ENCODE assay signal across 24 cellular contexts in genomic region chr11:114311946-114312345, GRCh38. TPM values are rescaled to one million over a fixed set of nuclear protein-coding genes. Genes with fewer than 3 reads are reported as not detected.
DNase-seq lines count a peak whose midpoint lies in the region; ATAC-seq and TF ChIP-seq lines count a peak whose summit lies in the region.
"Had no signal": no experiment of that assay in that cellular context is flagged by ENCODE, and none has a peak within 500 bp of the region (broad histone marks: within the 10 kb centered on the region; RNA-seq: fewer than 3 reads in every experiment).

No MANE protein-coding gene starts in this region.

- H3K9me3 Mint-ChIP-seq in neural progenitor cell, result peaks cover 2% of the 10 kb centered on the region
- no peaks in the 10 kb centered on the region for H3K9me3 Mint-ChIP-seq in activated CD4-positive, alpha-beta memory T cell treated with anti-CD3 and anti-CD28 coated beads for 36 hours

- no peak overlapping the region for H3K27ac ChIP-seq in OCI-LY3 (ENCODE audit: low read length)
- H3K27ac ChIP-seq in thoracic aorta, result peak overlapping the region; percentile 88 to 89
- H3K27ac ChIP-seq in neural progenitor cell, result no peak overlapping the region
- H3K27ac ChIP-seq: SJSA1 had no signal

- DNase-seq in astrocyte of the spinal cord (ENCODE audit: low read depth, low spot score) (peak; percentile 16), fibroblast of the aortic adventitia (ENCODE audit: low read depth) (peak; percentile 19), thoracic aorta (ENCODE audit: low spot score) (no peak), SIG-M5 treated with dmso at 0.1 percent for 504 hours (lab: John Stamatoyannopoulos, UW; ENCODE audit: unreplicated experiment) (no peak), neural progenitor cell (ENCODE audit: low spot score) (no peak), GM19240 (ENCODE audit: insufficient read length, low spot score) (no peak)
- no peak for DNase-seq in activated CD4-positive, alpha-beta memory T cell treated with anti-CD3 and anti-CD28 coated beads for 36 hours
- DNase-seq: ACHN, BE2C, DMS153, DND-41, H7, Karpas-422, NCI-H1105, NCI-H1436 treated with DMSO at 0.1 percent for 48 hours, NCI-H187 treated with DMSO at 0.1 percent for 48 hours, NCI-H2171 treated with DMSO at 0.1 percent for 48 hours, NCI-H345, NCI-H524, NCI-H748 treated with DMSO at 0.1 percent for 48 hours, PC-3 had no signal

- H3K36me3 Mint-ChIP-seq in neural progenitor cell, result no peaks in the 10 kb centered on the region
- no peaks in the 10 kb centered on the region for H3K36me3 Mint-ChIP-seq in activated CD4-positive, alpha-beta memory T cell treated with anti-CD3 and anti-CD28 coated beads for 36 hours

- H3K79me2 ChIP-seq in OCI-LY3 (ENCODE audit: low read length) (no peaks in the 10 kb centered on the region), neural progenitor cell (ENCODE audit: low read depth) (no peaks in the 10 kb centered on the region)

- H3K4me2 ChIP-seq in OCI-LY3 (ENCODE audit: low read length), result peak overlapping the region; percentile 43
- no peak overlapping the region for H3K4me2 ChIP-seq in neural progenitor cell

- H3K27me3 ChIP-seq in OCI-LY3 (ENCODE audit: low read depth, low read length) (peaks cover 41% of the 10 kb centered on the region), thoracic aorta (replicated peaks; ENCODE audit: insufficient read depth) (no peaks in the 10 kb centered on the region), neural progenitor cell (no peaks in the 10 kb centered on the region)
- H3K27me3 ChIP-seq: SJSA1 had no signal

- H3K4me3 ChIP-seq in OCI-LY3 (ENCODE audit: low read length) (peak overlapping the region; percentile 4; the same call in 1 of the 2 replicates), astrocyte of the spinal cord (ENCODE audit: low read depth, low read length) (no peak overlapping the region), fibroblast of the aortic adventitia (ENCODE audit: low read depth, low read length) (no peak overlapping the region), thoracic aorta (no peak overlapping the region), neural progenitor cell (no peak overlapping the region)
- H3K4me3 ChIP-seq: SJSA1 had no signal

- ATAC-seq in thoracic aorta (ENCODE audit: insufficient number of reproducible peaks, low FRiP score, low read depth), result no peak
- ATAC-seq: PC-3, Right ventricle myocardium inferior had no signal

- H3K4me1 ChIP-seq in OCI-LY3 (ENCODE audit: low read length), result peaks cover 13% of the 10 kb centered on the region
- peaks cover 69 to 96% of the 10 kb centered on the region in 2 donors for H3K4me1 ChIP-seq in thoracic aorta (ENCODE audit: control insufficient read depth in 1 of 2, low read depth in 2 of 2)
- no peaks in the 10 kb centered on the region for H3K4me1 ChIP-seq in neural progenitor cell
- H3K4me1 ChIP-seq: BE2C had no signal

- no peak overlapping the region for H3K4me3 Mint-ChIP-seq in neural progenitor cell
- no peak overlapping the region for H3K4me3 Mint-ChIP-seq in activated CD4-positive, alpha-beta memory T cell treated with anti-CD3 and anti-CD28 coated beads for 36 hours

- TF ChIP-seq CTCF in OCI-LY3 (IDR thresholded peaks at IDR 0.05; ENCODE audit: low read depth, low read length), result no peak
- TF ChIP-seq CTCF in astrocyte of the spinal cord (IDR thresholded peaks at IDR 0.05; ENCODE audit: low read depth, low read length), result no peak
- no peak for TF ChIP-seq CTCF in fibroblast of the aortic adventitia (IDR thresholded peaks at IDR 0.05; ENCODE audit: insufficient read depth, low read length)
- no peak for TF ChIP-seq CTCF in thoracic aorta (IDR thresholded peaks at IDR 0.05)
- no peak for TF ChIP-seq CTCF in neural progenitor cell (IDR thresholded peaks at IDR 0.05)

- in situ Hi-C loops in astrocyte of the spinal cord (cut with HindIII; ENCODE audit: low sequenced_read_pairs), result no loop called here

- H3K4me1 Mint-ChIP-seq in neural progenitor cell, result no peaks in the 10 kb centered on the region
- peaks cover 12% of the 10 kb centered on the region for H3K4me1 Mint-ChIP-seq in activated CD4-positive, alpha-beta memory T cell treated with anti-CD3 and anti-CD28 coated beads for 36 hours (ENCODE audit: low read depth)

- H3K9ac ChIP-seq in OCI-LY3 (ENCODE audit: low read length) (no peak overlapping the region), neural progenitor cell (no peak overlapping the region)

- intact Hi-C loops in activated CD4-positive, alpha-beta memory T cell treated with anti-CD3 and anti-CD28 coated beads for 36 hours (cut with micrococcal nuclease), result no loop called here

- no peaks in the 10 kb centered on the region for H3F3A ChIP-seq in neural progenitor cell (ENCODE audit: low read depth)

- CTCF ChIA-PET in activated CD4-positive, alpha-beta memory T cell treated with anti-CD3 and anti-CD28 coated beads for 36 hours (lab: Charles Lee), result no interaction called here

- H3K27me3 Mint-ChIP-seq in neural progenitor cell (ENCODE audit: insufficient read depth, low read depth), result peaks cover 4% of the 10 kb centered on the region
- peaks cover 35% of the 10 kb centered on the region for H3K27me3 Mint-ChIP-seq in activated CD4-positive, alpha-beta memory T cell treated with anti-CD3 and anti-CD28 coated beads for 36 hours

- H2AFZ ChIP-seq in OCI-LY3 (ENCODE audit: low read depth, low read length), result no peak overlapping the region; the same call in 1 of the 2 replicates
- H2AFZ ChIP-seq in neural progenitor cell (replicated peaks), result no peak overlapping the region

- POLR2A ChIA-PET in activated CD4-positive, alpha-beta memory T cell treated with anti-CD3 and anti-CD28 coated beads for 36 hours (lab: Charles Lee), result no interaction called here

- H3K36me3 ChIP-seq in OCI-LY3 (replicated peaks; ENCODE audit: low read depth, low read length), result no peaks in the 10 kb centered on the region
- peaks cover 33% of the 10 kb centered on the region for H3K36me3 ChIP-seq in thoracic aorta
- no peaks in the 10 kb centered on the region for H3K36me3 ChIP-seq in neural progenitor cell
- H3K36me3 ChIP-seq: BE2C had no signal

- H4K20me1 ChIP-seq in OCI-LY3 (ENCODE audit: insufficient read depth, low read length) (no peaks in the 10 kb centered on the region), neural progenitor cell (ENCODE audit: low read depth) (no peaks in the 10 kb centered on the region)

- H3K9me3 ChIP-seq in OCI-LY3 (ENCODE audit: insufficient read depth, low read length) (no peaks in the 10 kb centered on the region), thoracic aorta (no peaks in the 10 kb centered on the region), neural progenitor cell (ENCODE audit: low read depth) (no peaks in the 10 kb centered on the region)
- H3K9me3 ChIP-seq: BE2C, SJSA1 had no signal

- no peak overlapping the region for H3K27ac Mint-ChIP-seq in neural progenitor cell
- no peak overlapping the region for H3K27ac Mint-ChIP-seq in activated CD4-positive, alpha-beta memory T cell treated with anti-CD3 and anti-CD28 coated beads for 36 hours

RNA-seq across cellular contexts. Expression of gene NNMT, which starts 15.7 kb away (rescaled TPM):
- total RNA-seq in fibroblast of the aortic adventitia (ENCODE audit: low replicate concordance) (178 and 2,246 TPM in 2 replicates), thoracic aorta (1,000 to 10,000 TPM in 1 of 2 donors, 100 to 1,000 TPM in 1; 583 to 1,213 TPM), neural progenitor cell (ENCODE audit: low replicate concordance) (1.7 TPM in 1 of 2 replicates, not detected in the other)
- not detected for total RNA-seq in activated CD4-positive, alpha-beta memory T cell treated with anti-CD3 and anti-CD28 coated beads for 36 hours
- total RNA-seq: H7 had no signal

Comparison
In these comparisons a context has a peak if more than half of its experiments do, and no peak if none do; other contexts are left out.
1. H3K27ac ChIP-seq: peak in thoracic aorta (2 of 2); none in OCI-LY3 (single experiment) and neural progenitor cell (single experiment).
2. DNase-seq: peak in astrocyte of the spinal cord (single experiment) and fibroblast of the aortic adventitia (single experiment); none in thoracic aorta (single experiment), SIG-M5 treated with dmso at 0.1 percent for 504 hours (single experiment), neural progenitor cell (single experiment), GM19240 (single experiment) and activated CD4-positive, alpha-beta memory T cell treated with anti-CD3 and anti-CD28 coated beads for 36 hours (single experiment).
3. RNA of gene NNMT, which starts 15.7 kb away (total RNA-seq): 583 to 1,213 TPM in thoracic aorta and 178 to 2,246 TPM in fibroblast of the aortic adventitia; 1.7 TPM in neural progenitor cell and not detected in activated CD4-positive, alpha-beta memory T cell treated with anti-CD3 and anti-CD28 coated beads for 36 hours; every median in the first group is over 10 times any median in the second.